In the genomic region with DNA sequence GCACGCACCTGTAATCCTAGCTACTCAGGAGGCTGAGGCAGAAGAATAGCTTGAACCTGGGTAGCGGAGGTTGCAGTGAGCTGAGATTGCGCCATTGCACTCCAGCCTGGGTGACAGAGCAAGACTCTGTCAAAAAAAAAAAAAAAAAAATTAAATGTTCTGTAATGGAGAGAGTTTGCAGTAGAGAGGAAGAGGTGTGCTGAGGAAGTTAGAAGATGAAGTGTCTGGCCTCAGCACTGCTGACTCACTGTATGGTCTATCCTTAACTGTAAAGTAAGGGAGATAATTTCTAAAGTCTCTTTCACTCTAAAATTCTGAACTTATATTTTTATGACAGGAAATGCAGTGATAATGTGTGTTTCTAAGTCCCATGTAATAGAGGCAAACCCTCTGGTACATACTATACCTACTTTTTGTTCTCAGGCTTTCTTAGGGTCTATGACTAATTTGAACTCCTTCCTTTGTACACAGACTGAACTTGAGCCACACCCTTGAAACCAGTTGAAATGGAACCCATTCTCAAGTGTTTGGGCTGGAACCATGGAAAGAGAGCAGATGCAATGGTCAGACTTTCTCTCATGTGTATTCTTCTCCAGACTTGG, we compare ENCODE assay signal across 1 cellular context.
TF ChIP-seq lines count a peak whose summit lies in the region.

No MANE protein-coding gene starts in this region.

TF ChIP-seq in endothelial cell of umbilical vein, 7 proteins besides CTCF, POLR2A, EP300 and RAD21 (continued from another document):
- TF ChIP-seq, protein P1, sequence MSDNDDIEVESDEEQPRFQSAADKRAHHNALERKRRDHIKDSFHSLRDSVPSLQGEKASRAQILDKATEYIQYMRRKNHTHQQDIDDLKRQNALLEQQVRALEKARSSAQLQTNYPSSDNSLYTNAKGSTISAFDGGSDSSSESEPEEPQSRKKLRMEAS (IDR thresholded peaks at IDR 0.05; ENCODE audit: insufficient read depth, insufficient read length) = no peak
- TF ChIP-seq GATA2 (IDR thresholded peaks at IDR 0.05; ENCODE audit: insufficient read depth, insufficient read length, low read depth, low read length) (no peak), POLR2AphosphoS5 (IDR thresholded peaks at IDR 0.05; ENCODE audit: insufficient read depth, low read depth, low read length) (no peak)
